7 cellular contexts compared by ENCODE assay signal in the genomic region with DNA sequence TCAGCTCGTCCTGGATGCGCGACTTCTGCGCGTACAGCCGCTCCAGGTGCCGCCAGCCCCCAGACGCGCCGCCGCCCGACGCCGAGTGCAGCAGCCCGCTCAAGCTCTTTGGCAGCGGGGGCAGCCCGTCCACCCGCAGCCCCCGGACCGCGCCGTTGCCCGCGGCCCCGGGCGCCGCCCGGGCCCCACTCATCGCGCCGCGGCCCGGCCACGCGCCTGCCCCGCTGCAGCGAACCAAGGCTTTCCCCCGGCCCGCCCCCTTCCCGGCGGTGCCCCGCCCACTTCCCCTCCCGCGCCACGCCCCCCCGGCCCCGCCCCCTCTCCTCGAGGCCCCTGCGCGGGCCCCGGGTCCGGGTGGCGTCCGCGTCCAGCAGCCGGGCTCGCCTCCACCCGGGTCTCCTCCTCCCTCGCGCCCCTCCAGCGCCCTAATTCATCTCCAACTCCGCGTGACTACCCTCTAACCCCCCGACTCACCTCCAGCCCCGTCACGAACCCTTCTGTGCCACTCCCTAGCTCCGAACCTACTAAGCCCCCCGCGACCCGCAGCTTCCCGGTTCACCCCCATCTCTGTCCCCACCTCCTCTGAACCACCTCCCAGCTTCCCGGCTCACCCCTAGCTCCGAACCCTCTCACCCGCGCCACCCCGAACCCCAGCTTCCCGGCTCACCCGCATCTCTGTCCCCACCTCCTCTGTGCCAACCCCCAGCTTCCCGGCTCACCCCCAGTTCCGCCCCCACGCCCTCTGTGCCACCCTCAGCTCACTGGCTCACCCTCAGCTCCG. TPM values are rescaled to one million over a fixed set of nuclear protein-coding genes. Genes with fewer than 3 reads are reported as not detected.
DNase-seq lines count a peak whose midpoint lies in the region; ATAC-seq, FAIRE-seq and TF ChIP-seq lines count a peak whose summit lies in the region.

A gene (minus strand): TSS at position 236 of the 781 bp plus-strand sequence. CDS start 43 bp downstream, at position 193.

- CTCF ChIA-PET in HEK293 (lab: Yijun Ruan, JAX): interaction anchor here (0.6 kb wide), 3 partner anchors 43 to 162 kb away, joined by 3 to 4 read pairs (median 3); no protein-coding TSS in a partner anchor

- peak within 1 kb of the TSS; percentile 81 for H3K4me3 Mint-ChIP-seq in activated T-cell treated with anti-CD3 and anti-CD28 coated beads, Interleukin-2, amount 50 U/mL, for 4 hours
- peak within 1 kb of the TSS; percentile 80 for H3K4me3 Mint-ChIP-seq in nephron progenitor cell
- peak within 1 kb of the TSS; percentile 85 for H3K4me3 Mint-ChIP-seq in stimulated activated naive CD8-positive, alpha-beta T cell treated with anti-CD3 and anti-CD28 coated beads, Interleukin-15, Interleukin-2, amounts not matched to agents 100 ng/mL and 50 ng/mL, for 24 hours

- H3K9ac ChIP-seq in OCI-LY3 (ENCODE audit: low read length): peak within 1 kb of the TSS; percentile 86
- H3K9ac ChIP-seq in fibroblast of lung (ENCODE audit: insufficient read depth, low read length): peak within 1 kb of the TSS; percentile 17

- peaks cover 18% of the 10 kb centered on the region for H3K4me1 ChIP-seq in HEK293 (ENCODE audit: control insufficient read depth, insufficient read depth, low read length)
- peaks cover 16% of the 10 kb centered on the region for H3K4me1 ChIP-seq in OCI-LY3 (ENCODE audit: low read length)
- H3K4me1 ChIP-seq in fibroblast of lung (ENCODE audit: control insufficient read depth, extremely low read depth, insufficient read depth, low read length): no peaks in the 10 kb centered on the region

- H3K4me2 ChIP-seq in OCI-LY3 (ENCODE audit: low read length) (peak within 1 kb of the TSS; percentile 97), fibroblast of lung (ENCODE audit: extremely low read depth, insufficient read depth, low read length) (peak within 1 kb of the TSS; percentile 85)

- ATAC-seq in activated T-cell treated with anti-CD3 and anti-CD28 coated beads, Interleukin-2, amount 50 U/mL, for 4 hours: peak; percentile 78 to 85

- peak within 1 kb of the TSS; percentile 99 for H2AFZ ChIP-seq in OCI-LY3 (ENCODE audit: low read depth, low read length)
- peak within 1 kb of the TSS; percentile 62 for H2AFZ ChIP-seq in fibroblast of lung (ENCODE audit: low read length)

- POLR2A ChIA-PET in HEK293 (lab: Yijun Ruan, JAX): interaction anchor here (0.6 to 1.1 kb wide), 3 partner anchors 52 to 398 kb away, joined by 3 to 7 read pairs (median 3); a partner anchor contains a TSS

- peaks cover under 1% of the 10 kb centered on the region for H3K27me3 Mint-ChIP-seq in activated T-cell treated with anti-CD3 and anti-CD28 coated beads, Interleukin-2, amount 50 U/mL, for 4 hours (ENCODE audit: low read depth)
- peaks cover 83% of the 10 kb centered on the region for H3K27me3 Mint-ChIP-seq in nephron progenitor cell (ENCODE audit: low read depth, poor library complexity)
- H3K27me3 Mint-ChIP-seq in stimulated activated naive CD8-positive, alpha-beta T cell treated with anti-CD3 and anti-CD28 coated beads, Interleukin-15, Interleukin-2, amounts not matched to agents 100 ng/mL and 50 ng/mL, for 24 hours: peaks cover 6% of the 10 kb centered on the region

- peaks cover 6% of the 10 kb centered on the region for H3K9me3 Mint-ChIP-seq in activated T-cell treated with anti-CD3 and anti-CD28 coated beads, Interleukin-2, amount 50 U/mL, for 4 hours
- H3K9me3 Mint-ChIP-seq in nephron progenitor cell: peaks cover 20% of the 10 kb centered on the region
- H3K9me3 Mint-ChIP-seq in stimulated activated naive CD8-positive, alpha-beta T cell treated with anti-CD3 and anti-CD28 coated beads, Interleukin-15, Interleukin-2, amounts not matched to agents 100 ng/mL and 50 ng/mL, for 24 hours: no peaks in the 10 kb centered on the region

- H3K4me3 ChIP-seq in HEK293 (ENCODE audit: low read depth, low read length) (peak within 1 kb of the TSS; percentile 78), OCI-LY3 (ENCODE audit: low read length) (peak within 1 kb of the TSS; percentile 88), fibroblast of lung (replicated peaks in 1 of 4; ENCODE audit: control extremely low read depth in 1 of 4, insufficient read depth in 1 of 4, low read depth in 3 of 4, low read length in 4 of 4) (peak within 1 kb of the TSS; percentile 60 to 76 (median 63))

- TF ChIP-seq POLR2A in GM12892 (IDR thresholded peaks at IDR 0.05; ENCODE audit: low read depth, low read length): no peak

- peak; percentile 65 for FAIRE-seq in GM12892 (lab: Jason Lieb, UNC)

- no peak; the same call in 1 of the 2 replicates for TF ChIP-seq CTCF in HEK293 (tag by site-specific recombination; IDR thresholded peaks at IDR 0.05)
- TF ChIP-seq CTCF in OCI-LY3 (IDR thresholded peaks at IDR 0.05; ENCODE audit: low read depth, low read length): no peak
- TF ChIP-seq CTCF in fibroblast of lung (conservative IDR thresholded peaks at IDR 0.05 in 1 of 2, IDR thresholded peaks at IDR 0.05 in 1 of 2; ENCODE audit: low read depth in 1 of 2, low read length in 2 of 2): no peak
- no peak for TF ChIP-seq CTCF in nephron progenitor cell (IDR thresholded peaks at IDR 0.05)

- H4K20me1 ChIP-seq in OCI-LY3 (ENCODE audit: insufficient read depth, low read length): peaks cover 21% of the 10 kb centered on the region
- H4K20me1 ChIP-seq in fibroblast of lung (ENCODE audit: control insufficient read depth, extremely low read depth, insufficient read depth, low read length): no peaks in the 10 kb centered on the region

- H3K27me3 ChIP-seq in OCI-LY3 (ENCODE audit: low read depth, low read length) (peaks cover 26% of the 10 kb centered on the region), fibroblast of lung (ENCODE audit: control insufficient read depth, insufficient read depth, low read length) (peaks cover 5% of the 10 kb centered on the region)

- H3K4me1 Mint-ChIP-seq in activated T-cell treated with anti-CD3 and anti-CD28 coated beads, Interleukin-2, amount 50 U/mL, for 4 hours (ENCODE audit: low read depth): peaks cover 28% of the 10 kb centered on the region
- H3K4me1 Mint-ChIP-seq in nephron progenitor cell: peaks cover 23% of the 10 kb centered on the region
- peaks cover 35% of the 10 kb centered on the region for H3K4me1 Mint-ChIP-seq in stimulated activated naive CD8-positive, alpha-beta T cell treated with anti-CD3 and anti-CD28 coated beads, Interleukin-15, Interleukin-2, amounts not matched to agents 100 ng/mL and 50 ng/mL, for 24 hours (ENCODE audit: low read depth)

- H3K27ac ChIP-seq in HEK293 (ENCODE audit: extremely low read depth, low read depth, low read length) (peak within 1 kb of the TSS; percentile 78; the same call in 1 of the 2 replicates), OCI-LY3 (ENCODE audit: low read length) (peak within 1 kb of the TSS; percentile 1; the same call in 1 of the 2 replicates), fibroblast of lung (ENCODE audit: insufficient read depth, low read length) (no peak within 1 kb of the TSS)

- peaks cover 36% of the 10 kb centered on the region for H3K79me2 ChIP-seq in OCI-LY3 (ENCODE audit: low read length)
- no peaks in the 10 kb centered on the region for H3K79me2 ChIP-seq in fibroblast of lung (ENCODE audit: control insufficient read depth, insufficient read depth, low read length)

- DNase-seq in GM12892 (ENCODE audit: insufficient read length) (peak; percentile 71), fibroblast of lung (ENCODE audit: low read depth in 2 of 2) (peak in 1 of 2 donors; percentile 28), nephron progenitor cell (peak; percentile 81)
- DNase-seq in activated T-cell treated with anti-CD3 and anti-CD28 coated beads, Interleukin-2, amount 50 U/mL, for 4 hours: peak; percentile 73

- no peaks in the 10 kb centered on the region for H3K9me3 ChIP-seq in HEK293 (ENCODE audit: control insufficient read depth, insufficient read depth, low read depth, low read length)
- no peaks in the 10 kb centered on the region; the same call in 1 of the 2 replicates for H3K9me3 ChIP-seq in OCI-LY3 (ENCODE audit: insufficient read depth, low read length)
- no peaks in the 10 kb centered on the region for H3K9me3 ChIP-seq in fibroblast of lung (ENCODE audit: control insufficient read depth, insufficient read depth, low read depth, low read length)

- H3K36me3 Mint-ChIP-seq in activated T-cell treated with anti-CD3 and anti-CD28 coated beads, Interleukin-2, amount 50 U/mL, for 4 hours (ENCODE audit: insufficient read depth): peaks cover 5% of the 10 kb centered on the region
- peaks cover 9% of the 10 kb centered on the region for H3K36me3 Mint-ChIP-seq in nephron progenitor cell (ENCODE audit: low read depth)
- peaks cover 7% of the 10 kb centered on the region for H3K36me3 Mint-ChIP-seq in stimulated activated naive CD8-positive, alpha-beta T cell treated with anti-CD3 and anti-CD28 coated beads, Interleukin-15, Interleukin-2, amounts not matched to agents 100 ng/mL and 50 ng/mL, for 24 hours (ENCODE audit: low read depth)

- H3K36me3 ChIP-seq in HEK293 (ENCODE audit: control insufficient read depth in 2 of 2, insufficient read depth in 1 of 2, low read length in 2 of 2): no peaks in the 10 kb centered on the region
- H3K36me3 ChIP-seq in OCI-LY3 (replicated peaks; ENCODE audit: low read depth, low read length): peaks cover 3% of the 10 kb centered on the region
- no peaks in the 10 kb centered on the region for H3K36me3 ChIP-seq in fibroblast of lung (ENCODE audit: control insufficient read depth, insufficient read depth, low read length)

- no peak within 1 kb of the TSS for H3K27ac Mint-ChIP-seq in nephron progenitor cell
- peak within 1 kb of the TSS; percentile 45 for H3K27ac Mint-ChIP-seq in stimulated activated naive CD8-positive, alpha-beta T cell treated with anti-CD3 and anti-CD28 coated beads, Interleukin-15, Interleukin-2, amounts not matched to agents 100 ng/mL and 50 ng/mL, for 24 hours

TF ChIP-seq in HEK293, 187 proteins besides CTCF, POLR2A, EP300 and RAD21 (continues in another document):
- TF ChIP-seq ZNF677 (tag by site-specific recombination; IDR thresholded peaks at IDR 0.05) (0 out of 2 replicates have a peak, but pooled peaks have one; percentile 30), ZFHX2 (tag by site-specific recombination; conservative IDR thresholded peaks at IDR 0.05) (no peak; the same call in 1 of the 2 replicates), ZFP69B (tag by site-specific recombination; IDR thresholded peaks at IDR 0.05) (peak; percentile 68)

RNA-seq across cellular contexts. Expression of the gene that starts here (rescaled TPM):
- polyA plus RNA-seq in GM12892 (2012; ENCODE audit: missing spikeins): 0.23 TPM
- 10 to 100 TPM; 18.1 to 18.9 (median 18.8) TPM for total RNA-seq in activated T-cell treated with anti-CD3 and anti-CD28 coated beads, Interleukin-2, amount 50 U/mL, for 4 hours
- 6.8 and 12.1 TPM in 2 replicates for total RNA-seq in fibroblast of lung
- 10.2 and 12.0 TPM in 2 replicates for polyA plus RNA-seq in fibroblast of lung
- 6.0 and 6.4 TPM in 2 replicates for polyA plus RNA-seq in fibroblast of lung (2012)
- 2.4 and 6.8 TPM in 2 replicates for polyA minus RNA-seq in fibroblast of lung (ENCODE audit: low replicate concordance)
